In genomic region chr7:98051118-98051744, GRCh38 we compare ENCODE assay signal across 9 cellular contexts. TPM values are rescaled to one million over a fixed set of nuclear protein-coding genes. Genes with fewer than 3 reads are reported as not detected.
DNase-seq lines count a peak whose midpoint lies in the region; ATAC-seq and TF ChIP-seq lines count a peak whose summit lies in the region.
"Had no signal": no experiment of that assay in that cellular context is flagged by ENCODE, and none has a peak within 500 bp of the region (broad histone marks: within the 10 kb centered on the region; RNA-seq: fewer than 3 reads in every experiment).

No MANE protein-coding gene starts in this region.

- DNase-seq in T-helper 2 cell (peak in 4 of 5 experiments; percentile 13 to 52 (median 36)), NCI-H446 treated with DMSO at 0.1 percent for 48 hours (lab: John Stamatoyannopoulos, UW) (no peak), foreskin keratinocyte (no peak), OCI-M2 (lab: John Stamatoyannopoulos, UW; ENCODE audit: unreplicated experiment) (no peak), hepatic stellate cell (ENCODE audit: low spot score) (no peak)
- peak; percentile 11 to 16 for DNase-seq in central memory CD8-positive, alpha-beta T cell (ENCODE audit: low spot score in 2 of 2)
- peak; percentile 70 for DNase-seq in stimulated activated CD4-positive, alpha-beta T cell treated with anti-CD3 and anti-CD28 coated beads, Interleukin-1b, Interleukin-23, amount 100 ng/mL, for 48 hours

- H3K36me3 Mint-ChIP-seq in central memory CD8-positive, alpha-beta T cell (ENCODE audit: insufficient read depth): no peaks in the 10 kb centered on the region

- peaks cover 15% of the 10 kb centered on the region for H3K27me3 Mint-ChIP-seq in central memory CD8-positive, alpha-beta T cell

- H3K4me1 ChIP-seq in foreskin keratinocyte: peaks cover 11% of the 10 kb centered on the region

- H3K9me3 Mint-ChIP-seq in central memory CD8-positive, alpha-beta T cell: no peaks in the 10 kb centered on the region

- TF ChIP-seq CTCF in foreskin keratinocyte (conservative IDR thresholded peaks at IDR 0.05): no peak

- H3K4me3 Mint-ChIP-seq in central memory CD8-positive, alpha-beta T cell: no peak overlapping the region

- no peak overlapping the region for H3K27ac ChIP-seq in foreskin keratinocyte
- H3K27ac ChIP-seq: epithelial cell of prostate had no signal

- H3K27me3 ChIP-seq in foreskin keratinocyte: no peaks in the 10 kb centered on the region

- peaks cover 5% of the 10 kb centered on the region for H3K4me1 Mint-ChIP-seq in central memory CD8-positive, alpha-beta T cell

- no peak overlapping the region for H3K27ac Mint-ChIP-seq in central memory CD8-positive, alpha-beta T cell (ENCODE audit: low read depth)

- ATAC-seq in HG03280 (IDR thresholded peaks at IDR 0.05; ENCODE audit: unreplicated experiment): peak; percentile 52
- peak; percentile 24 for ATAC-seq in central memory CD8-positive, alpha-beta T cell (replicated peaks; ENCODE audit: extremely low read depth, poor library complexity, severe bottlenecking)
- no peak for ATAC-seq in foreskin keratinocyte

RNA-seq across cellular contexts. Expression of gene LMTK2, which starts 55.4 kb away (rescaled TPM):
- 13.8 and 14.2 TPM in 2 replicates for total RNA-seq in foreskin keratinocyte
- polyA plus RNA-seq in foreskin keratinocyte: 2.2 and 2.7 TPM in 2 replicates

Comparison
In these comparisons a context has a peak if more than half of its experiments do, and no peak if none do; other contexts are left out.
1. DNase-seq: peak in T-helper 2 cell (4 of 5), central memory CD8-positive, alpha-beta T cell (2 of 2) and stimulated activated CD4-positive, alpha-beta T cell treated with anti-CD3 and anti-CD28 coated beads, Interleukin-1b, Interleukin-23, amount 100 ng/mL, for 48 hours (single experiment); none in NCI-H446 treated with DMSO at 0.1 percent for 48 hours (single experiment), foreskin keratinocyte (0 of 2), OCI-M2 (single experiment) and hepatic stellate cell (single experiment).